Comparison of ENCODE assay signal across 12 cellular contexts in the genomic region with DNA sequence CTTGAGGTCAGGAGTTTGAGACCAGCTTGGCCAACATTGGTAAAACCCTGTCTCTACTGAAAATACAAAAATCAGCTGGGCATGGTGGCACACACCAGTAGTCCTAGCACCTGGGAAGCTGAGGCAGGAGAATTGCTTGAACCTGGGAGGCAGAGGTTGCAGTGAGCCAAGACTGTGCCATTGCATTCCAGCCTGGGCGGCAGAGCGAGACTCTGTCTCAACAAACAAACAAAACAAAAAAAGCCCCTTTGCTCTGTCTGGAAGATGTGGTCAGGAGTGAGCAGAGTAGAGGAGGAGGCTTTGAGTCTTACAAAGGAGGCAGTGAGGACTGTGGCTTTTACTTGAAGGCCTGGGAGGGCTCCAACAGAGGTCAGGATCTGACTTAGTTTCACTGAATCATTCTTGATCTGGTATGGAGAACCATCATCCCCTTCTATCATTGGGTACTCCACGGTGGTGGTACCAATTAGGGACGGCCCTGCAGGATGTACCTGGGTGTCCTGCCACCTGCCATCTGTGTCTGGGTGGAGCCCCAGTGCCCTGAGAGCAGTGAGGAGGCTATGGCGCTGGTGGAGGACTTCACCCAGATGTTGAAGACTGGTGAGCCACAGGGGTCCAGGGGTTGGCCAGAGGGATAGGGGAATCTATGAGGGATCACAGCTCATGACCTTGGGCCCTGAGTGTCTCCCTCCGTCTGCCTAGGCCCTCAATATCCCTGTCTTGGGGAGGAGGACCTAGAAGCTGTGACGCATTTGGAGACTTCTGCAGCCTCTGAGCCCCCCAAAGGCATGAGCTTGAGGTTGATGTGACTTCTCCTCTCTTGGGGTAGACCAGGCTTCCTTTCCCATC. TPM values are rescaled to one million over a fixed set of nuclear protein-coding genes. Genes with fewer than 3 reads are reported as not detected.
DNase-seq lines count a peak whose midpoint lies in the region; ATAC-seq and TF ChIP-seq lines count a peak whose summit lies in the region.
"Had no signal": no experiment of that assay in that cellular context is flagged by ENCODE, and none has a peak within 500 bp of the region (broad histone marks: within the 10 kb centered on the region; RNA-seq: fewer than 3 reads in every experiment).

No MANE protein-coding gene starts in this region.

- intact Hi-C loops in Calu3 (cut with micrococcal nuclease; ENCODE audit: unreplicated experiment), result no loop called here
- intact Hi-C loops in activated CD4-positive, alpha-beta memory T cell treated with anti-CD3 and anti-CD28 coated beads for 36 hours (cut with micrococcal nuclease), result no loop called here

- H3K9me3 Mint-ChIP-seq in Calu3 (ENCODE audit: low read depth, unreplicated experiment), result no peaks in the 10 kb centered on the region
- H3K9me3 Mint-ChIP-seq in activated CD4-positive, alpha-beta memory T cell treated with anti-CD3 and anti-CD28 coated beads for 36 hours, result no peaks in the 10 kb centered on the region
- H3K9me3 Mint-ChIP-seq in naive B cell, result peaks cover 0 to 6% (median 0%) of the 10 kb centered on the region in 7 donors
- H3K9me3 Mint-ChIP-seq: activated B cell treated with CpG ODN at 0.5 μM for 24 hours had no signal

- H3K4me3 Mint-ChIP-seq in Calu3 (ENCODE audit: low read depth, unreplicated experiment), result no peak overlapping the region
- no peak overlapping the region for H3K4me3 Mint-ChIP-seq in activated CD4-positive, alpha-beta memory T cell treated with anti-CD3 and anti-CD28 coated beads for 36 hours
- H3K4me3 Mint-ChIP-seq in naive B cell, result peak overlapping the region in 6 of 8 donors; percentile 2 to 74 (median 34)

- H3K4me1 Mint-ChIP-seq in Calu3 (ENCODE audit: low read depth, unreplicated experiment), result peaks cover 18% of the 10 kb centered on the region
- H3K4me1 Mint-ChIP-seq in activated CD4-positive, alpha-beta memory T cell treated with anti-CD3 and anti-CD28 coated beads for 36 hours (ENCODE audit: low read depth), result peaks cover 52% of the 10 kb centered on the region
- H3K4me1 Mint-ChIP-seq in naive B cell, result peaks cover 47 to 63% (median 61%) of the 10 kb centered on the region in 3 donors

- H3K27me3 Mint-ChIP-seq in Calu3 (ENCODE audit: unreplicated experiment), result no peaks in the 10 kb centered on the region
- H3K27me3 Mint-ChIP-seq in activated CD4-positive, alpha-beta memory T cell treated with anti-CD3 and anti-CD28 coated beads for 36 hours, result no peaks in the 10 kb centered on the region
- H3K27me3 Mint-ChIP-seq in naive B cell, result no peaks in the 10 kb centered on the region
- H3K27me3 Mint-ChIP-seq: activated B cell treated with CpG ODN at 0.5 μM for 24 hours had no signal

- POLR2A ChIA-PET in activated CD4-positive, alpha-beta memory T cell treated with anti-CD3 and anti-CD28 coated beads for 36 hours (lab: Charles Lee), result interaction anchor here (1.7 kb wide), 1 partner anchor 58 kb away, joined by 7 read pairs; a partner anchor contains a TSS

- H3K36me3 Mint-ChIP-seq in Calu3 (ENCODE audit: insufficient read depth, unreplicated experiment) (peaks cover 51% of the 10 kb centered on the region), naive B cell (peaks cover 8 to 9% of the 10 kb centered on the region in 2 donors)
- peaks cover 8% of the 10 kb centered on the region for H3K36me3 Mint-ChIP-seq in activated CD4-positive, alpha-beta memory T cell treated with anti-CD3 and anti-CD28 coated beads for 36 hours

- TF ChIP-seq CTCF in Calu3 (IDR thresholded peaks at IDR 0.05; ENCODE audit: unreplicated experiment), result no peak

- DNase-seq in Calu3, result no peak
- peak; percentile 19 for DNase-seq in activated CD4-positive, alpha-beta memory T cell treated with anti-CD3 and anti-CD28 coated beads for 36 hours
- no peak for DNase-seq in naive B cell
- DNase-seq: activated B cell treated with CpG ODN at 0.5 μM for 24 hours, body of pancreas, DMS 273 treated with DMSO at 0.1 percent for 48 hours, islet precursor cell, Kasumi-1, NCI-H446 had no signal

- H3K27ac Mint-ChIP-seq in Calu3 (ENCODE audit: unreplicated experiment) (no peak overlapping the region), naive B cell (peak overlapping the region in 4 of 6 donors; percentile 27 to 76 (median 60))
- H3K27ac Mint-ChIP-seq in activated CD4-positive, alpha-beta memory T cell treated with anti-CD3 and anti-CD28 coated beads for 36 hours, result peak overlapping the region; percentile 64

- TSS peak; percentile 13 for BruUV-seq in Calu3 (replicated peaks; lab: Mats Ljungman, UMichigan)

- ATAC-seq in naive B cell (ENCODE audit: low read depth in 2 of 2), result no peak
- no peak for ATAC-seq in GM21528 (IDR thresholded peaks at IDR 0.05; ENCODE audit: low FRiP score, unreplicated experiment)
- no peak for ATAC-seq in GM21825 (IDR thresholded peaks at IDR 0.05; ENCODE audit: unreplicated experiment)
- ATAC-seq in HG03469 (IDR thresholded peaks at IDR 0.05; ENCODE audit: unreplicated experiment), result no peak
- ATAC-seq: body of pancreas had no signal

- CTCF ChIA-PET in Calu3 (lab: Charles Lee), result no interaction called here
- CTCF ChIA-PET in activated CD4-positive, alpha-beta memory T cell treated with anti-CD3 and anti-CD28 coated beads for 36 hours (lab: Charles Lee), result interaction anchor here (3.2 to 5.3 kb wide), 3 partner anchors 58 to 64 kb away, joined by 33 to 65 read pairs (median 43); a partner anchor contains a TSS

RNA-seq across cellular contexts. Expression of a gene that starts 4.7 kb away (rescaled TPM):
- 31.8 and 33.5 TPM in 2 replicates for total RNA-seq in Calu3 (2022)
- 10 to 100 TPM; 13.3 to 14.4 TPM for total RNA-seq in activated CD4-positive, alpha-beta memory T cell treated with anti-CD3 and anti-CD28 coated beads for 36 hours
- 10 to 100 TPM in 2 of 6 donors, 1 to 10 TPM in 4; 6.6 to 14.8 (median 9.3) TPM for polyA plus RNA-seq in naive B cell (ENCODE audit: low read depth in 6 of 6)

RNA-seq across cellular contexts. Expression of a gene that starts 19.4 kb away (rescaled TPM):
- total RNA-seq in Calu3 (2022), result 123 and 131 TPM in 2 replicates
- total RNA-seq in activated CD4-positive, alpha-beta memory T cell treated with anti-CD3 and anti-CD28 coated beads for 36 hours, result 100 to 1,000 TPM; 107 to 111 TPM
- polyA plus RNA-seq in naive B cell (ENCODE audit: low read depth in 6 of 6), result 10 to 100 TPM; 10.8 to 24.2 (median 16.8) TPM

RNA-seq across cellular contexts. Expression of a gene that starts 22.9 kb away (rescaled TPM):
- total RNA-seq in Calu3 (2022), result 168 TPM in 2 replicates
- 100 to 1,000 TPM; 120 to 122 TPM for total RNA-seq in activated CD4-positive, alpha-beta memory T cell treated with anti-CD3 and anti-CD28 coated beads for 36 hours
- 100 to 1,000 TPM; 109 to 169 (median 122) TPM for polyA plus RNA-seq in naive B cell (ENCODE audit: low read depth in 6 of 6)

RNA-seq across cellular contexts. Expression of a gene that starts 33.9 kb away (rescaled TPM):
- 558 and 582 TPM in 2 replicates for total RNA-seq in Calu3 (2022)
- total RNA-seq in activated CD4-positive, alpha-beta memory T cell treated with anti-CD3 and anti-CD28 coated beads for 36 hours, result 100 to 1,000 TPM; 404 to 408 TPM
- 100 to 1,000 TPM in 1 of 6 donors, 10 to 100 TPM in 5; 25.7 to 100 (median 50.8) TPM for polyA plus RNA-seq in naive B cell (ENCODE audit: low read depth in 6 of 6)

RNA-seq across cellular contexts. Expression of a gene that starts 58.2 kb away (rescaled TPM):
- total RNA-seq in Calu3 (2022), result 17.7 and 19.6 TPM in 2 replicates
- total RNA-seq in activated CD4-positive, alpha-beta memory T cell treated with anti-CD3 and anti-CD28 coated beads for 36 hours, result 1 to 10 TPM; 9.9 to 10.0 TPM
- 1 to 10 TPM; 3.3 to 6.8 (median 4.8) TPM for polyA plus RNA-seq in naive B cell (ENCODE audit: low read depth in 6 of 6)

Comparison
In these comparisons a context has a peak if more than half of its experiments do, and no peak if none do; other contexts are left out.
1. H3K4me3 Mint-ChIP-seq: peak in naive B cell (6 of 8); none in Calu3 (single experiment) and activated CD4-positive, alpha-beta memory T cell treated with anti-CD3 and anti-CD28 coated beads for 36 hours (single experiment).